ENCODE assay signal across 8 cellular contexts in the genomic region with DNA sequence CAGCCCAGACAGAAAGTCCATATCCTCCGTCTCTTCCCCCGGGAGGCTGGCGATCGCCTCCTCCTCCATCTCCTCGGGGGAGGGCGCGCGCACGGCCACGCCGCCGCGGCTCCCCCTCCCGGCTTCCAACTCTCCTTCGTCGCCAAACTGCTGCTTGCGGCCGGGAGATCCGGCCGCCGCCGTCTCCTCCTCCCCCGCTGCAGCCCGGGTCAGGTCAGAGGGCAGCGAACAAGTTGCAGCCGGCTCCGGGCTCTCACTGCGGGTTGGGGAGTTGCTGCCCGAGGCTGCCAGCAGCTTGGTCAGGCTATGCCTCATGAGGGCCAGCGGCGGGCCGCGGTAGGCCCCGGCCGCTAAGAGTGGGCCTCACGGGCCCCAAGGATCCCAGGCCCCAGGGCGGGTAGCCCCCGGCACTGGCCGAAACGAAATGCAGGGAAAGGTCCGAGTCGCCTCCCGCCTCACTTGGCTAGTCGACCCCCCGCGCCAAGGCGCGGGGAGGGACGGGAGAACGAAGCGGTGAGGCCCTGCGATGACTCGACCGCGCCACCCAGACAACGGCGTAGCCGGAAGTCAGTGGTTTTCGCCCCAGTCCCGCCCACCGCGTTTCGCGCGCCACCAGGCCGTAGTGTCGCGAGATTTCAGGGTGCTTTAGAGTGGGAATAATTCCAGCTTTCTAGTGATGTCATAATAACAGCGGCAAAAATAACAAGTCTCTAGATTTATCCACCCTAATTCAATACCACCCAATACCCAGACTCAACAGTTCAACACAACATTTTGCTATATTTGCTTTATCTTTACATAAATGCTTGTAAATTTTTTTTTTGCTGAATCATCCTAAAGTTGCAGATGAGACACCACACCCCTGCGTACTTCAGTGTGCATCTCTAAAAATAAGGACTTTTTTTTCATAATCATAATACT. TPM values are rescaled to one million over a fixed set of nuclear protein-coding genes. Genes with fewer than 3 reads are reported as not detected.
DNase-seq lines count a peak whose midpoint lies in the region; ATAC-seq, FAIRE-seq and TF ChIP-seq lines count a peak whose summit lies in the region.

TSS of gene CREBZF (minus strand) at position 569 of the 921 bp plus-strand sequence. CDS start at position 315, 254 bp downstream.

- H3K4me3 Mint-ChIP-seq in activated T-cell treated with anti-CD3 and anti-CD28 coated beads, Interleukin-2, amount 50 U/mL, for 72 hours = peak within 1 kb of the TSS; percentile 99

- H3K36me3 ChIP-seq in KOPT-K1 (ENCODE audit: insufficient read depth, low read length) (peaks cover 35% of the 10 kb centered on the region), esophagus muscularis mucosa (peaks cover 0 to 11% (median 4%) of the 10 kb centered on the region in 4 donors)

- peaks cover 35% of the 10 kb centered on the region for H3K4me1 Mint-ChIP-seq in activated T-cell treated with anti-CD3 and anti-CD28 coated beads, Interleukin-2, amount 50 U/mL, for 72 hours (ENCODE audit: low read depth)

- ATAC-seq in GM21786 (IDR thresholded peaks at IDR 0.05; ENCODE audit: unreplicated experiment) = peak; percentile 89
- peak; percentile 86 to 88 for ATAC-seq in activated T-cell treated with anti-CD3 and anti-CD28 coated beads, Interleukin-2, amount 50 U/mL, for 72 hours (replicated peaks in 1 of 2)

- H3K9me3 ChIP-seq in KOPT-K1 (ENCODE audit: insufficient read depth, low read length, poor library complexity, severe bottlenecking) = no peaks in the 10 kb centered on the region
- no peaks in the 10 kb centered on the region for H3K9me3 ChIP-seq in esophagus muscularis mucosa

- peaks cover 20 to 31% of the 10 kb centered on the region in 2 donors for H3K36me3 Mint-ChIP-seq in activated T-cell treated with anti-CD3 and anti-CD28 coated beads, Interleukin-2, amount 50 U/mL, for 72 hours (ENCODE audit: insufficient read depth in 2 of 2)

- TF ChIP-seq EP300 in esophagus muscularis mucosa (IDR thresholded peaks at IDR 0.05) = no peak

- under 1% methylated on average over 35 of the region's 70 CpGs for WGBS in esophagus muscularis mucosa

- FAIRE-seq in RCC 7860 (lab: Jason Lieb, UNC) = peak; percentile 72

- DNase-seq in DMS79 (lab: John Stamatoyannopoulos, UW) (peak; percentile 89), RCC 7860 (ENCODE audit: low spot score) (peak; percentile 84), esophagus muscularis mucosa (ENCODE audit: extremely low spot score) (peak; percentile 98), myocyte (ENCODE audit: low read depth) (peak; percentile 97)
- DNase-seq in activated T-cell treated with anti-CD3 and anti-CD28 coated beads, Interleukin-2, amount 50 U/mL, for 72 hours = peak; percentile 96 to 97
- peak; percentile 90 to 91 for DNase-seq in stimulated activated CD8-positive, alpha-beta memory T cell treated with anti-CD3 and anti-CD28 coated beads, Interleukin-7, amount 100 ng/mL, for 48 hours (ENCODE audit: extremely low read depth in 1 of 2, low read depth in 1 of 2)

- no peaks in the 10 kb centered on the region for H3K9me3 Mint-ChIP-seq in activated T-cell treated with anti-CD3 and anti-CD28 coated beads, Interleukin-2, amount 50 U/mL, for 72 hours

- intact Hi-C loops in esophagus muscularis mucosa (cut with DNase I) = loop anchor here (2.0 to 5.0 kb wide), 2 partner anchors 36 to 68 kb away; partner anchors contain the start of gene TMEM126B

- H3K4me1 ChIP-seq in esophagus muscularis mucosa = peaks cover 34 to 37% (median 35%) of the 10 kb centered on the region in 4 donors

- TF ChIP-seq CTCF in esophagus muscularis mucosa (IDR thresholded peaks at IDR 0.05) = no peak

- H3K27me3 ChIP-seq in esophagus muscularis mucosa = no peaks in the 10 kb centered on the region

- H3K27me3 Mint-ChIP-seq in activated T-cell treated with anti-CD3 and anti-CD28 coated beads, Interleukin-2, amount 50 U/mL, for 72 hours (ENCODE audit: low read depth) = no peaks in the 10 kb centered on the region

- peak within 1 kb of the TSS; percentile 82 to 90 (median 86) for H3K4me3 ChIP-seq in esophagus muscularis mucosa

- peak within 1 kb of the TSS; percentile 89 for H3K27ac Mint-ChIP-seq in activated T-cell treated with anti-CD3 and anti-CD28 coated beads, Interleukin-2, amount 50 U/mL, for 72 hours

- peak; percentile 94 for TF ChIP-seq POLR2A in esophagus muscularis mucosa (IDR thresholded peaks at IDR 0.05; ENCODE audit: low read depth)

- peak within 1 kb of the TSS; percentile 97 for H3K27ac ChIP-seq in KOPT-K1 (ENCODE audit: low read depth, low read length, poor library complexity, severe bottlenecking)
- H3K27ac ChIP-seq in esophagus muscularis mucosa (replicated peaks in 1 of 4) = peak within 1 kb of the TSS; percentile 94 to 99 (median 96)

RNA-seq across cellular contexts. Expression of gene CREBZF, which starts in this region (rescaled TPM):
- total RNA-seq in activated T-cell treated with anti-CD3 and anti-CD28 coated beads, Interleukin-2, amount 50 U/mL, for 72 hours = 10 to 100 TPM; 52.9 to 56.0 TPM
- total RNA-seq in esophagus muscularis mucosa = 10 to 100 TPM; 34.8 to 60.6 (median 37.0) TPM
- total RNA-seq in myocyte = 29.7 and 34.4 TPM in 2 replicates
- polyA plus RNA-seq in myocyte (2012) = 21.3 TPM

Comparison
In these comparisons a context has a peak if more than half of its experiments do, and no peak if none do; other contexts are left out.
1. Peak in every context shown above with its lines: DNase-seq, ATAC-seq, H3K4me3 ChIP-seq and H3K27ac ChIP-seq.